Comparison of ENCODE assay signal across 23 cellular contexts in genomic region chr15:52509500-52510244, GRCh38. TPM values are rescaled to one million over a fixed set of nuclear protein-coding genes. Genes with fewer than 3 reads are reported as not detected.
DNase-seq lines count a peak whose midpoint lies in the region; ATAC-seq and TF ChIP-seq lines count a peak whose summit lies in the region.
"Had no signal": no experiment of that assay in that cellular context is flagged by ENCODE, and none has a peak within 500 bp of the region (broad histone marks: within the 10 kb centered on the region; RNA-seq: fewer than 3 reads in every experiment).

No MANE protein-coding gene starts in this region.

- TF ChIP-seq CTCF in MM.1S (IDR thresholded peaks at IDR 0.05; ENCODE audit: low read length): no peak
- no peak for TF ChIP-seq CTCF in CD14-positive monocyte (IDR thresholded peaks at IDR 0.05)
- no peak for TF ChIP-seq CTCF in A673 (conservative IDR thresholded peaks at IDR 0.05; ENCODE audit: low read depth, low read length)

- no peak for ATAC-seq in GM18858 (IDR thresholded peaks at IDR 0.05; ENCODE audit: unreplicated experiment)
- ATAC-seq: activated CD8-positive, alpha-beta T cell treated with anti-CD3 and anti-CD28 coated beads, Interleukin-2, amount 10 ng/mL, durations not matched to agents 7 days and 5 days; activated naive CD8-positive, alpha-beta T cell treated with anti-CD3 and anti-CD28 coated beads, Interleukin-2, amount 50 U/mL, for 24 hours; left lobe of liver; natural killer cell had no signal

- H3K4me2 ChIP-seq in MM.1S (ENCODE audit: low read depth, low read length): peak overlapping the region; percentile 14; the same call in 1 of the 2 replicates
- H3K4me2 ChIP-seq: SK-N-SH had no signal

- peaks cover 0 to 1% (median 0%) of the 10 kb centered on the region in 3 donors for H3K27me3 Mint-ChIP-seq in CD14-positive monocyte (ENCODE audit: low read depth in 3 of 3)
- H3K27me3 Mint-ChIP-seq: activated naive CD8-positive, alpha-beta T cell treated with anti-CD3 and anti-CD28 coated beads, Interleukin-2, amount 50 U/mL, for 24 hours had no signal

- H3K9me3 Mint-ChIP-seq in CD14-positive monocyte: no peaks in the 10 kb centered on the region
- H3K9me3 Mint-ChIP-seq: activated naive CD8-positive, alpha-beta T cell treated with anti-CD3 and anti-CD28 coated beads, Interleukin-2, amount 50 U/mL, for 24 hours; natural killer cell had no signal

- H3K27ac Mint-ChIP-seq in CD14-positive monocyte: no peak overlapping the region
- H3K27ac Mint-ChIP-seq: activated CD8-positive, alpha-beta T cell treated with anti-CD3 and anti-CD28 coated beads, Interleukin-2, amount 10 ng/mL, durations not matched to agents 7 days and 5 days; activated naive CD8-positive, alpha-beta T cell treated with anti-CD3 and anti-CD28 coated beads, Interleukin-2, amount 50 U/mL, for 24 hours had no signal

- no peak overlapping the region for H2AFZ ChIP-seq in MM.1S (ENCODE audit: low read length)

- H3K4me3 Mint-ChIP-seq in CD14-positive monocyte: no peak overlapping the region
- H3K4me3 Mint-ChIP-seq: activated CD8-positive, alpha-beta T cell treated with anti-CD3 and anti-CD28 coated beads, Interleukin-2, amount 10 ng/mL, durations not matched to agents 7 days and 5 days; activated naive CD8-positive, alpha-beta T cell treated with anti-CD3 and anti-CD28 coated beads, Interleukin-2, amount 50 U/mL, for 24 hours; natural killer cell had no signal

- H3K4me1 Mint-ChIP-seq in CD14-positive monocyte: peaks cover 40% of the 10 kb centered on the region

- H3K27me3 ChIP-seq in MM.1S (replicated peaks; ENCODE audit: insufficient read depth, low read length) (no peaks in the 10 kb centered on the region), A673 (replicated peaks; ENCODE audit: insufficient read depth, low read depth, low read length, poor library complexity) (no peaks in the 10 kb centered on the region)
- H3K27me3 ChIP-seq: upper lobe of left lung had no signal

- CTCF ChIA-PET in A673 (lab: Charles Lee): no interaction called here

- H3K9me2 ChIP-seq in MM.1S (replicated peaks; ENCODE audit: insufficient read depth, low read length): no peaks in the 10 kb centered on the region
- H3K9me2 ChIP-seq: SK-N-SH had no signal

- H3K27ac ChIP-seq in MM.1S (ENCODE audit: low read length) (peak overlapping the region; percentile 31; the same call in 1 of the 2 replicates), caudate nucleus (ENCODE audit: low read depth, low read length) (peak overlapping the region; percentile 82), substantia nigra (ENCODE audit: low read depth, low read length, poor library complexity, severe bottlenecking) (peak overlapping the region; percentile 73), A673 (ENCODE audit: low read depth, low read length, poor library complexity, severe bottlenecking) (no peak overlapping the region)
- H3K27ac ChIP-seq: C4-2B, upper lobe of left lung had no signal

- H3K79me2 ChIP-seq in MM.1S (ENCODE audit: low read length): peaks cover 97% of the 10 kb centered on the region

- H3K9me3 ChIP-seq in MM.1S (replicated peaks; ENCODE audit: insufficient read depth, low read length) (no peaks in the 10 kb centered on the region), A673 (ENCODE audit: low read depth, low read length, poor library complexity, severe bottlenecking) (no peaks in the 10 kb centered on the region)
- H3K9me3 ChIP-seq: SK-N-SH, upper lobe of left lung had no signal

- no peaks in the 10 kb centered on the region for H3K36me3 Mint-ChIP-seq in CD14-positive monocyte
- H3K36me3 Mint-ChIP-seq: natural killer cell had no signal

- H4K20me1 ChIP-seq in MM.1S (ENCODE audit: insufficient read depth, low read length): no peaks in the 10 kb centered on the region

- POLR2A ChIA-PET in A673 (lab: Charles Lee; ENCODE audit: low non-redundant PET): no interaction called here

- BruUV-seq in A673 (replicated peaks; lab: Mats Ljungman, UMichigan): no TSS peak

- H3F3A ChIP-seq in MM.1S (ENCODE audit: insufficient read depth, low read length): peaks cover 28% of the 10 kb centered on the region

- H3K4me3 ChIP-seq in MM.1S (ENCODE audit: low read length) (no peak overlapping the region), A673 (ENCODE audit: low read depth, low read length, poor library complexity, severe bottlenecking) (no peak overlapping the region)
- H3K4me3 ChIP-seq: upper lobe of left lung had no signal

- no peak overlapping the region for H3K9ac ChIP-seq in MM.1S (ENCODE audit: low read length)
- H3K9ac ChIP-seq: SK-N-SH had no signal

- H3K4me1 ChIP-seq in MM.1S (ENCODE audit: low read length): peaks cover 62% of the 10 kb centered on the region
- peaks cover 8% of the 10 kb centered on the region for H3K4me1 ChIP-seq in A673 (ENCODE audit: insufficient read depth, low read length, poor library complexity, severe bottlenecking)
- H3K4me1 ChIP-seq: upper lobe of left lung had no signal

- H3K36me3 ChIP-seq in MM.1S (replicated peaks; ENCODE audit: insufficient read depth, low read length): no peaks in the 10 kb centered on the region
- H3K36me3 ChIP-seq in A673 (ENCODE audit: insufficient read depth, low read length, poor library complexity, severe bottlenecking): no peaks in the 10 kb centered on the region
- H3K36me3 ChIP-seq: upper lobe of left lung had no signal

- DNase-seq in MM.1S: no peak
- no peak for DNase-seq in caudate nucleus (lab: John Stamatoyannopoulos, UW)
- peak; percentile 40 for DNase-seq in myocyte (ENCODE audit: low read depth)
- DNase-seq in substantia nigra (lab: John Stamatoyannopoulos, UW): no peak
- no peak for DNase-seq in CD14-positive monocyte (ENCODE audit: low spot score)
- DNase-seq in A673 (ENCODE audit: low spot score): no peak
- DNase-seq: activated CD4-positive, alpha-beta T cell treated with anti-CD3 and anti-CD28 coated beads for 1 hour; activated CD8-positive, alpha-beta T cell treated with anti-CD3 and anti-CD28 coated beads, Interleukin-2, amount 10 ng/mL, durations not matched to agents 7 days and 5 days; activated effector memory CD4-positive, alpha-beta T cell treated with anti-CD3 and anti-CD28 coated beads, Interleukin-2, amount 50 U/mL, for 16 hours; activated naive CD8-positive, alpha-beta T cell treated with anti-CD3 and anti-CD28 coated beads, Interleukin-2, amount 50 U/mL, for 24 hours; effector CD8-positive, alpha-beta T cell; KBM-7; natural killer cell; NCI-H1436; NCI-H2081 treated with DMSO at 0.1 percent for 48 hours; NCI-H774; SK-N-SH; stimulated activated CD4-positive, alpha-beta T cell treated with anti-CD3 and anti-CD28 coated beads, Interleukin-2, amount 100 ng/mL, for 48 hours; T-helper 2 cell; upper lobe of left lung had no signal

- intact Hi-C loops in CD14-positive monocyte (cut with micrococcal nuclease): no loop called here
- intact Hi-C loops in A673 (cut with micrococcal nuclease; ENCODE audit: unreplicated experiment): no loop called here

RNA-seq across cellular contexts. Expression of gene MYO5A, which starts 19.0 kb away (rescaled TPM):
- total RNA-seq in myocyte: 27.0 and 30.1 TPM in 2 replicates
- 13.9 TPM for polyA plus RNA-seq in myocyte (2012)
- polyA plus RNA-seq in CD14-positive monocyte: 10 to 100 TPM in 1 of 2 donors, 1 to 10 TPM in 1; 6.9 to 16.6 TPM
- total RNA-seq in A673 (2021): 16.8 and 20.9 TPM in 2 replicates

RNA-seq across cellular contexts. Expression of gene ARPP19, which starts 59.2 kb away (rescaled TPM):
- 138 and 139 TPM in 2 replicates for total RNA-seq in myocyte
- polyA plus RNA-seq in myocyte (2012): 77.0 TPM
- 10 to 100 TPM; 44.4 to 48.3 TPM for polyA plus RNA-seq in CD14-positive monocyte
- total RNA-seq in A673 (2021): 173 and 186 TPM in 2 replicates
